In the genomic region with DNA sequence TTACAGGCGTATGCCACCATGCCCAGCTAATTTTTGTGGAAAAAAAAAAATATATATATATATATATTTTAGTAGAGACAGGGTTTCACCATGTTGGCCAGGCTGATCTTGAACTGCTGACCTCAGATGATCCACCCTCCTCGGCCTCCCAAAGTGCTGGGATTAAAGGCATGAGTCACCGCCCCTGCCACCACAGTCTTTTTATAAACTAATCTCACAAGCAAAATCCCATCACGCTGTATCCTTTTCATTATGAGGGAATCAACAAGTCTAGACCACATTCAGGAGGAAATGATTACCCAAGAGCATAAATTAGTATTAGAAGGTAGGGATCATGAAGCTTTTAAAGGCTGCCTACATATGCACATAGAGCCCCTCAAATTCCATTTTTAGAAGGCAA, we compare ENCODE assay signal across 13 cellular contexts.
DNase-seq lines count a peak whose midpoint lies in the region; ATAC-seq and TF ChIP-seq lines count a peak whose summit lies in the region.
"Had no signal": no experiment of that assay in that cellular context is flagged by ENCODE, and none has a peak within 500 bp of the region (broad histone marks: within the 10 kb centered on the region; RNA-seq: fewer than 3 reads in every experiment).

No MANE protein-coding gene starts in this region.

- H3K36me3 ChIP-seq in left ventricle myocardium inferior = no peaks in the 10 kb centered on the region

- no peaks in the 10 kb centered on the region for H3K4me1 ChIP-seq in left ventricle myocardium inferior

- no peaks in the 10 kb centered on the region for H3K9me3 ChIP-seq in left ventricle myocardium inferior (replicated peaks)

- no peak overlapping the region for H3K4me3 ChIP-seq in left ventricle myocardium inferior
- H3K4me3 ChIP-seq: PC-9 had no signal

- ATAC-seq in HG03108 (IDR thresholded peaks at IDR 0.05; ENCODE audit: unreplicated experiment) (no peak), GM21528 (IDR thresholded peaks at IDR 0.05; ENCODE audit: low FRiP score, unreplicated experiment) (no peak), GM21515 (IDR thresholded peaks at IDR 0.05; ENCODE audit: unreplicated experiment) (no peak)

- intact Hi-C loops in left ventricle myocardium inferior (cut with micrococcal nuclease) = no loop called here
- intact Hi-C loops in cardiac septum (cut with DNase I) = loop anchor here (5.0 kb wide), 1 partner anchor 59 kb away; no protein-coding TSS in a partner anchor

- H3K27me3 ChIP-seq in left ventricle myocardium inferior (ENCODE audit: low read depth) = no peaks in the 10 kb centered on the region

- TF ChIP-seq CTCF in left ventricle myocardium inferior (IDR thresholded peaks at IDR 0.05; ENCODE audit: borderline replicate concordance) = no peak

- DNase-seq in left ventricle myocardium inferior (no peak), cardiac septum (ENCODE audit: low spot score) (no peak), RPMI7951 (ENCODE audit: low read depth) (peak; percentile 11), glomerular visceral epithelial cell (ENCODE audit: extremely low spot score) (peak; percentile 19), caudate nucleus (lab: John Stamatoyannopoulos, UW) (no peak)
- DNase-seq: COR-L47, GDM1, NCI-H1092, PC-9 had no signal

- peak overlapping the region; percentile 41 for H3K27ac ChIP-seq in left ventricle myocardium inferior (replicated peaks)
- H3K27ac ChIP-seq in caudate nucleus (ENCODE audit: low read depth, low read length) = no peak overlapping the region
- H3K27ac ChIP-seq: C4-2B, PC-9 had no signal

Comparison
In these comparisons a context has a peak if more than half of its experiments do, and no peak if none do; other contexts are left out.
1. DNase-seq: peak in RPMI7951 (single experiment) and glomerular visceral epithelial cell (single experiment); none in left ventricle myocardium inferior (single experiment), cardiac septum (single experiment) and caudate nucleus (0 of 61).